In the genomic region with DNA sequence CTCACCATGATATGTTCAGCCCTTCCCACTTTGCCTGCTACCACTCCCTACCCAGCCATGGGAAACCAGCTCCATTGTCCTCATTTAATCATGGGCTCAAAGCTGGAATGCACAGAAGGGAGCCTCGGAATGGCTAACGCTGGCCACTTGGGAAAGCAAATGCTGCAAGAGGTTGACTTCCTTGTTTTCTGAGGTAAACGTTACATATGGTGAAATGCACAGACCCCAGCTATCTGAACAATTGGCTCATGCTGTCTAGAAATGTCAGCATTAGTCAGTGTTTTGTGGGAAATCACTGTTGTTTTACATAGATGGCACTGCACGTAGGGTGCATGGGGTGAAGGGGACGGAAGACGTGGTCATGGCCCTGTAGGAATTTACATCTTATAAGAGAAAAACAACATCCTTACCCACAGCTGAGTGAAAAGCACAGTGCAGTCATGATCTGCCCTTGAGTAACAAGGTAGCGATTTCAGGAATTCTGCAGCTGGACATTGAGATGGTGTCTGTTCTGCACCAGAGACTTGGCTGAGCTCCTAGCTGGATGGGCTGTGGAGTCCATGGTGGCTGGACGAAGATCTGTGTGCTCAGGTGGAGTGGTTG, we compare ENCODE assay signal across 15 cellular contexts. TPM values are rescaled to one million over a fixed set of nuclear protein-coding genes. Genes with fewer than 3 reads are reported as not detected.
DNase-seq lines count a peak whose midpoint lies in the region; ATAC-seq and TF ChIP-seq lines count a peak whose summit lies in the region.
"Had no signal": no experiment of that assay in that cellular context is flagged by ENCODE, and none has a peak within 500 bp of the region (broad histone marks: within the 10 kb centered on the region; RNA-seq: fewer than 3 reads in every experiment).

No MANE protein-coding gene starts in this region.

- H3K4me3 ChIP-seq in fibroblast of the aortic adventitia (ENCODE audit: low read depth, low read length): no peak overlapping the region
- H3K4me3 ChIP-seq: thoracic aorta had no signal

- H3K36me3 Mint-ChIP-seq in activated T-helper 17 cell treated with anti-CD3 and anti-CD28 coated beads, Interleukin-2, amount 50 U/mL, for 72 hours (ENCODE audit: low read depth): peaks cover 18% of the 10 kb centered on the region
- H3K36me3 Mint-ChIP-seq: activated CD8-positive, alpha-beta memory T cell treated with anti-CD3 and anti-CD28 coated beads, Interleukin-2, amount 10 ng/mL, durations not matched to agents 7 days and 5 days had no signal

- peak; percentile 56 for DNase-seq in HS-27A (ENCODE audit: low read depth)
- DNase-seq in fibroblast of the aortic adventitia (ENCODE audit: low read depth): peak; percentile 47
- DNase-seq in renal cortical epithelial cell (ENCODE audit: low read depth): peak; percentile 67
- no peak for DNase-seq in KBM-7
- DNase-seq in KG1 (lab: John Stamatoyannopoulos, UW): no peak
- no peak for DNase-seq in AG08395 (ENCODE audit: low spot score)
- no peak for DNase-seq in GOT3 (lab: John Stamatoyannopoulos, UW)
- DNase-seq: activated CD8-positive, alpha-beta memory T cell treated with anti-CD3 and anti-CD28 coated beads, Interleukin-2, amount 10 ng/mL, durations not matched to agents 7 days and 5 days; foreskin keratinocyte; naive thymus-derived CD8-positive, alpha-beta T cell; NCI-H2029 treated with DMSO at 0.1 percent for 48 hours; NCI-H526; stimulated activated CD8-positive, alpha-beta memory T cell treated with anti-CD3 and anti-CD28 coated beads, Interleukin-4, amount 100 ng/mL, for 48 hours had no signal

- H3K4me3 Mint-ChIP-seq in activated T-helper 17 cell treated with anti-CD3 and anti-CD28 coated beads, Interleukin-2, amount 50 U/mL, for 72 hours: no peak overlapping the region
- H3K4me3 Mint-ChIP-seq: activated CD8-positive, alpha-beta memory T cell treated with anti-CD3 and anti-CD28 coated beads, Interleukin-2, amount 10 ng/mL, durations not matched to agents 7 days and 5 days; naive thymus-derived CD8-positive, alpha-beta T cell had no signal

- peak overlapping the region; percentile 17 for H3K27ac Mint-ChIP-seq in activated T-helper 17 cell treated with anti-CD3 and anti-CD28 coated beads, Interleukin-2, amount 50 U/mL, for 72 hours
- H3K27ac Mint-ChIP-seq: activated CD8-positive, alpha-beta memory T cell treated with anti-CD3 and anti-CD28 coated beads, Interleukin-2, amount 10 ng/mL, durations not matched to agents 7 days and 5 days had no signal

- no peak for TF ChIP-seq CTCF in fibroblast of the aortic adventitia (IDR thresholded peaks at IDR 0.05; ENCODE audit: insufficient read depth, low read length)

- ATAC-seq in activated T-helper 17 cell treated with anti-CD3 and anti-CD28 coated beads, Interleukin-2, amount 50 U/mL, for 72 hours (replicated peaks): no peak
- ATAC-seq: activated CD8-positive, alpha-beta memory T cell treated with anti-CD3 and anti-CD28 coated beads, Interleukin-2, amount 10 ng/mL, durations not matched to agents 7 days and 5 days; foreskin keratinocyte; naive thymus-derived CD8-positive, alpha-beta T cell had no signal

- H3K27me3 Mint-ChIP-seq in activated T-helper 17 cell treated with anti-CD3 and anti-CD28 coated beads, Interleukin-2, amount 50 U/mL, for 72 hours: no peaks in the 10 kb centered on the region
- H3K27me3 Mint-ChIP-seq: activated CD8-positive, alpha-beta memory T cell treated with anti-CD3 and anti-CD28 coated beads, Interleukin-2, amount 10 ng/mL, durations not matched to agents 7 days and 5 days; naive thymus-derived CD8-positive, alpha-beta T cell had no signal

- peaks cover 16% of the 10 kb centered on the region for H3K4me1 Mint-ChIP-seq in activated T-helper 17 cell treated with anti-CD3 and anti-CD28 coated beads, Interleukin-2, amount 50 U/mL, for 72 hours

- in situ Hi-C loops in KBM-7 (cut with MboI; ENCODE audit: low pct_unique_long_range_greater_than_20kb, low sequenced_read_pairs): no loop called here

- H3K9me3 Mint-ChIP-seq in activated T-helper 17 cell treated with anti-CD3 and anti-CD28 coated beads, Interleukin-2, amount 50 U/mL, for 72 hours: no peaks in the 10 kb centered on the region
- H3K9me3 Mint-ChIP-seq: naive thymus-derived CD8-positive, alpha-beta T cell had no signal

RNA-seq across cellular contexts. Expression of gene RPTOR, which starts 15.2 kb away (rescaled TPM):
- total RNA-seq in activated T-helper 17 cell treated with anti-CD3 and anti-CD28 coated beads, Interleukin-2, amount 50 U/mL, for 72 hours: 100 to 1,000 TPM in 1 of 2 donors, 10 to 100 TPM in 1; 62.0 to 228 TPM
- total RNA-seq in fibroblast of the aortic adventitia (ENCODE audit: low replicate concordance) (30.0 and 36.2 TPM in 2 replicates), renal cortical epithelial cell (11.6 and 35.5 TPM in 2 replicates)

Comparison
In these comparisons a context has a peak if more than half of its experiments do, and no peak if none do; other contexts are left out.
1. DNase-seq: peak in HS-27A (single experiment), fibroblast of the aortic adventitia (single experiment) and renal cortical epithelial cell (single experiment); none in KBM-7 (single experiment), KG1 (single experiment), AG08395 (single experiment) and GOT3 (single experiment).